ENCODE assay signal across 8 cellular contexts in genomic region chr12:30985814-30986452, GRCh38. TPM values are rescaled to one million over a fixed set of nuclear protein-coding genes. Genes with fewer than 3 reads are reported as not detected.
DNase-seq lines count a peak whose midpoint lies in the region; ATAC-seq, FAIRE-seq and TF ChIP-seq lines count a peak whose summit lies in the region.

No MANE protein-coding gene starts in this region.

- intact Hi-C loops in PC-9 (cut with micrococcal nuclease; ENCODE audit: unreplicated experiment) = loop anchor here (1.0 to 2.0 kb wide), 2 partner anchors 21 to 135 kb away; no protein-coding TSS in a partner anchor
- intact Hi-C loops in kidney (cut with DNase I) = loop anchor here (10.0 kb wide), 1 partner anchor 131 kb away; no protein-coding TSS in a partner anchor
- intact Hi-C loops in aorta (cut with DNase I) = no loop called here

- ATAC-seq in GM18519 (IDR thresholded peaks at IDR 0.05; ENCODE audit: low FRiP score, unreplicated experiment) (peak; percentile 61), HG03442 (IDR thresholded peaks at IDR 0.05; ENCODE audit: unreplicated experiment) (peak; percentile 66), aorta (ENCODE audit: low FRiP score) (no peak)
- ATAC-seq in stimulated activated memory B cell treated with anti-CD40 and anti-IgM and Interleukin-4, amounts not matched to agents 10 μg/mL and 1 μg/mL and 100 μg/mL, for 72 hours = peak; percentile 52

- no peaks in the 10 kb centered on the region for H3F3A ChIP-seq in PC-9 (ENCODE audit: insufficient read depth, low read depth)

- POLR2A ChIA-PET in PC-9 (lab: Charles Lee; ENCODE audit: unreplicated experiment) = interaction anchor here (0.5 kb wide), 1 partner anchor 103 kb away, joined by 5 read pairs; no protein-coding TSS in a partner anchor

- H3K79me2 ChIP-seq in PC-9 (ENCODE audit: low read depth) = no peaks in the 10 kb centered on the region

- H3K27me3 ChIP-seq in PC-9 (ENCODE audit: insufficient read depth, low read depth) (no peaks in the 10 kb centered on the region), aorta (ENCODE audit: control insufficient read depth in 1 of 2, insufficient read depth in 2 of 2, low read length in 1 of 2) (no peaks in the 10 kb centered on the region)

- CTCF ChIA-PET in PC-9 (lab: Charles Lee) = interaction anchor here (1.0 to 2.5 kb wide), 5 partner anchors 20 to 286 kb away, joined by 3 to 31 read pairs (median 5); no protein-coding TSS in a partner anchor

- H3K27ac ChIP-seq in PC-9 = no peak overlapping the region
- no peak overlapping the region for H3K27ac ChIP-seq in kidney (ENCODE audit: low read depth in 2 of 2, low read length in 2 of 2)
- no peak overlapping the region for H3K27ac ChIP-seq in aorta (ENCODE audit: low read depth in 1 of 2, low read length in 2 of 2)

- no peaks in the 10 kb centered on the region for H3K9me3 Mint-ChIP-seq in stimulated activated memory B cell treated with anti-CD40 and anti-IgM and Interleukin-4, amounts not matched to agents 10 μg/mL and 1 μg/mL and 100 μg/mL, for 72 hours

- no peak for FAIRE-seq in kidney (lab: Jason Lieb, UNC)

- H3K36me3 Mint-ChIP-seq in stimulated activated memory B cell treated with anti-CD40 and anti-IgM and Interleukin-4, amounts not matched to agents 10 μg/mL and 1 μg/mL and 100 μg/mL, for 72 hours = no peaks in the 10 kb centered on the region

- no TSS peak for BruUV-seq in PC-9 (replicated peaks; lab: Mats Ljungman, UMichigan)

- no peaks in the 10 kb centered on the region for H3K36me3 ChIP-seq in PC-9 (ENCODE audit: low read depth)
- H3K36me3 ChIP-seq in kidney (ENCODE audit: control insufficient read depth in 1 of 2, insufficient read depth in 2 of 2, low read length in 2 of 2) = no peaks in the 10 kb centered on the region
- H3K36me3 ChIP-seq in aorta (ENCODE audit: control insufficient read depth in 1 of 2, insufficient read depth in 2 of 2, low read length in 1 of 2) = no peaks in the 10 kb centered on the region

- no peak overlapping the region for H3K9ac ChIP-seq in kidney (ENCODE audit: low read length in 2 of 2)

- H3K27ac Mint-ChIP-seq in stimulated activated memory B cell treated with anti-CD40 and anti-IgM and Interleukin-4, amounts not matched to agents 10 μg/mL and 1 μg/mL and 100 μg/mL, for 72 hours = no peak overlapping the region

- in situ Hi-C loops in T47D (cut with HindIII; ENCODE audit: low pct_unique_long_range_greater_than_20kb, low sequenced_read_pairs) = no loop called here

- H3K4me1 ChIP-seq in PC-9 (replicated peaks; ENCODE audit: insufficient read depth) = peaks cover 11% of the 10 kb centered on the region
- H3K4me1 ChIP-seq in kidney (ENCODE audit: control insufficient read depth in 1 of 2, insufficient read depth in 1 of 2, low read depth in 1 of 2, low read length in 2 of 2) = no peaks in the 10 kb centered on the region
- no peaks in the 10 kb centered on the region for H3K4me1 ChIP-seq in aorta (ENCODE audit: control insufficient read depth in 1 of 2, insufficient read depth in 2 of 2, low read length in 2 of 2)

- H3K9me3 ChIP-seq in PC-9 (ENCODE audit: insufficient read depth, low read depth) (no peaks in the 10 kb centered on the region), kidney (ENCODE audit: control insufficient read depth in 1 of 2, low read length in 2 of 2) (no peaks in the 10 kb centered on the region), aorta (ENCODE audit: control insufficient read depth, low read length) (no peaks in the 10 kb centered on the region)

- H3K4me2 ChIP-seq in PC-9 = no peak overlapping the region

- no peak overlapping the region for H2AFZ ChIP-seq in PC-9

- 31 to 37% methylated on average over 7 of the region's 7 CpGs for WGBS in aorta, 2 donors

- H3K27me3 Mint-ChIP-seq in stimulated activated memory B cell treated with anti-CD40 and anti-IgM and Interleukin-4, amounts not matched to agents 10 μg/mL and 1 μg/mL and 100 μg/mL, for 72 hours = no peaks in the 10 kb centered on the region

- H3K9me2 ChIP-seq in PC-9 (ENCODE audit: insufficient read depth) = no peaks in the 10 kb centered on the region

- H3K4me3 ChIP-seq in PC-9 (no peak overlapping the region), kidney (ENCODE audit: low read length in 2 of 2) (no peak overlapping the region), aorta (ENCODE audit: low read length in 2 of 2) (no peak overlapping the region)

- no peak overlapping the region for H3K4me3 Mint-ChIP-seq in stimulated activated memory B cell treated with anti-CD40 and anti-IgM and Interleukin-4, amounts not matched to agents 10 μg/mL and 1 μg/mL and 100 μg/mL, for 72 hours

- no peaks in the 10 kb centered on the region for H3K4me1 Mint-ChIP-seq in stimulated activated memory B cell treated with anti-CD40 and anti-IgM and Interleukin-4, amounts not matched to agents 10 μg/mL and 1 μg/mL and 100 μg/mL, for 72 hours

- peak; percentile 81 for DNase-seq in Ammon's horn (ENCODE audit: low spot score)
- DNase-seq in PC-9 = peak in 1 of 2 experiments; percentile 73
- DNase-seq in T47D (ENCODE audit: low read depth in 1 of 2, low spot score in 1 of 2) = peak; percentile 67 to 84
- DNase-seq in kidney = no peak
- DNase-seq in aorta = no peak

- TF ChIP-seq CTCF in PC-9 (conservative IDR thresholded peaks at IDR 0.05) (peak; percentile 84), kidney (IDR thresholded peaks at IDR 0.05; ENCODE audit: borderline replicate concordance, extremely low read depth, insufficient read depth) (peak; percentile 70)

- no peaks in the 10 kb centered on the region for H4K20me1 ChIP-seq in PC-9 (ENCODE audit: insufficient read depth)

RNA-seq across cellular contexts. Expression of gene TSPAN11, which starts 59.4 kb away (rescaled TPM):
- total RNA-seq in PC-9 (2021) (not detected in 2 replicates), kidney (7.5 TPM), aorta (10 to 100 TPM in 1 of 2 donors, 1 to 10 TPM in 1; 2.8 to 14.1 TPM)
- polyA plus RNA-seq in kidney (ENCODE audit: insufficient read depth, low read depth, low replicate concordance) (1.3 TPM), aorta (under 1 TPM in 1 of 2 donors, not detected in 1; 0.03 TPM)

Comparison
In these comparisons a context has a peak if more than half of its experiments do, and no peak if none do; other contexts are left out.
1. DNase-seq: peak in Ammon's horn (single experiment) and T47D (2 of 2); none in kidney (single experiment) and aorta (0 of 2).
2. intact Hi-C loops: an anchor here in PC-9 (1.0 to 2.0 kb wide) and kidney (10.0 kb wide); none called in aorta.